Comparison of ENCODE assay signal across 1 cellular context in the genomic region with DNA sequence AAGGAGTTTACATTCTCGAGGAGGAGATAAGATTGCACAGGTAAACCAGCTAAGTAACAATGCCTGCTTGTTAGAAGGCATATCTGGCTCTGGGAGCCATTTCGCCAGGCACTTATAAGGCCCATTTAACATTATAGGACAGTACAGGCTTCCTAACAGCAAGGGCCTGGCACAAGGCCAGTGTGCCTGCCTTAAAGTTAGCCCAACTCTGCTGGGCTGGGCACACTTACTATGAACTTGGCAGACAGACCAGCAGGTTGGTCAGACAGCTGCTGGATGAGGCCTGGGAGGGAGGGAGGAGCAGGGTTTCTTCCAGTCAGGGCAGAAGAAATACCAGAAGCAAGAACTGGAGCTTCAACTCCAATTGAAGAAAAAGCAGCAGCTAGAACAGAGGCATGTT.
TF ChIP-seq lines count a peak whose summit lies in the region.

No MANE protein-coding gene starts in this region.

TF ChIP-seq in WTC11, 78 proteins besides CTCF, POLR2A, EP300 and RAD21 (continued from another document):
- TF ChIP-seq ATF3 (CRISPR knock-in tag; conservative IDR thresholded peaks at IDR 0.05), result no peak
- TF ChIP-seq TP53 (CRISPR knock-in tag; IDR thresholded peaks at IDR 0.05), result no peak
- no peak for TF ChIP-seq RELA (CRISPR knock-in tag; IDR thresholded peaks at IDR 0.05; ENCODE audit: borderline replicate concordance)
- TF ChIP-seq TEAD4 (CRISPR knock-in tag; IDR thresholded peaks at IDR 0.05), result no peak
